ENCODE assay signal across 24 cellular contexts in genomic region chr3:159245871-159246270, GRCh38.
"Had no signal": no experiment of that assay in that cellular context is flagged by ENCODE, and none has a peak within 500 bp of the region (broad histone marks: within the 10 kb centered on the region; RNA-seq: fewer than 3 reads in every experiment).

No MANE protein-coding gene starts in this region.

- H3K27ac Mint-ChIP-seq: dendritic cell treated with granulocyte-macrophage colony-stimulating factor and Interleukin-4, amounts not matched to agents 40 ng/mL and 50 ng/mL, for 4 days; effector memory CD8-positive, alpha-beta T cell; nephron; stimulated activated naive B cell treated with anti-CD40 and anti-IgM and Interleukin-4, amounts not matched to agents 10 μg/mL and 1 μg/mL and 100 μg/mL, for 72 hours; stimulated activated naive CD8-positive, alpha-beta T cell treated with anti-CD3 and anti-CD28 coated beads, Interleukin-15, amount 100 ng/mL, for 72 hours had no signal

- H3K9me3 ChIP-seq: esophagus muscularis mucosa, psoas muscle, testis, tibial nerve, upper lobe of right lung, vagina had no signal

- H3K9me3 Mint-ChIP-seq: dendritic cell treated with granulocyte-macrophage colony-stimulating factor and Interleukin-4, amounts not matched to agents 40 ng/mL and 50 ng/mL, for 4 days; nephron; stimulated activated naive B cell treated with anti-CD40 and anti-IgM and Interleukin-4, amounts not matched to agents 10 μg/mL and 1 μg/mL and 100 μg/mL, for 72 hours had no signal

- DNase-seq: effector memory CD8-positive, alpha-beta T cell; foreskin melanocyte; head of caudate nucleus; left colon; left ventricle myocardium superior; mesenchymal stem cell; midbrain; psoas muscle; retina; stimulated activated CD4-positive, alpha-beta T cell treated with anti-CD3 and anti-CD28 coated beads, Interleukin-2, amount 100 ng/mL, for 24 hours; stimulated activated CD4-positive, alpha-beta T cell treated with anti-CD3 and anti-CD28 coated beads, Interleukin-4, amount 100 ng/mL, for 4 hours; stimulated activated naive B cell treated with anti-CD40 and anti-IgM and Interleukin-4, amounts not matched to agents 10 μg/mL and 1 μg/mL and 100 μg/mL, for 72 hours; stimulated activated naive CD8-positive, alpha-beta T cell treated with anti-CD3 and anti-CD28 coated beads, Interleukin-15, amount 100 ng/mL, for 72 hours; testis; upper lobe of right lung had no signal

- H3K27me3 Mint-ChIP-seq: dendritic cell treated with granulocyte-macrophage colony-stimulating factor and Interleukin-4, amounts not matched to agents 40 ng/mL and 50 ng/mL, for 4 days; effector memory CD8-positive, alpha-beta T cell; stimulated activated naive B cell treated with anti-CD40 and anti-IgM and Interleukin-4, amounts not matched to agents 10 μg/mL and 1 μg/mL and 100 μg/mL, for 72 hours; stimulated activated naive CD8-positive, alpha-beta T cell treated with anti-CD3 and anti-CD28 coated beads, Interleukin-15, amount 100 ng/mL, for 72 hours had no signal

- H3K4me1 Mint-ChIP-seq: nephron; stimulated activated naive B cell treated with anti-CD40 and anti-IgM and Interleukin-4, amounts not matched to agents 10 μg/mL and 1 μg/mL and 100 μg/mL, for 72 hours; stimulated activated naive CD8-positive, alpha-beta T cell treated with anti-CD3 and anti-CD28 coated beads, Interleukin-15, amount 100 ng/mL, for 72 hours had no signal

- H3K36me3 ChIP-seq: esophagus muscularis mucosa, tibial nerve, upper lobe of right lung, vagina had no signal

- H3K27me3 ChIP-seq: esophagus muscularis mucosa, hepatocyte, testis, tibial nerve, upper lobe of right lung, vagina had no signal

- H3K4me3 Mint-ChIP-seq: dendritic cell treated with granulocyte-macrophage colony-stimulating factor and Interleukin-4, amounts not matched to agents 40 ng/mL and 50 ng/mL, for 4 days; effector memory CD8-positive, alpha-beta T cell; nephron; stimulated activated naive B cell treated with anti-CD40 and anti-IgM and Interleukin-4, amounts not matched to agents 10 μg/mL and 1 μg/mL and 100 μg/mL, for 72 hours; stimulated activated naive CD8-positive, alpha-beta T cell treated with anti-CD3 and anti-CD28 coated beads, Interleukin-15, amount 100 ng/mL, for 72 hours had no signal

- H3K4me3 ChIP-seq: esophagus muscularis mucosa, hepatocyte, lung, psoas muscle, skin epidermis, testis, tibial nerve, upper lobe of right lung, vagina had no signal

- H3K36me3 Mint-ChIP-seq: stimulated activated naive B cell treated with anti-CD40 and anti-IgM and Interleukin-4, amounts not matched to agents 10 μg/mL and 1 μg/mL and 100 μg/mL, for 72 hours had no signal

- ATAC-seq: effector memory CD8-positive, alpha-beta T cell; left colon; left ventricle myocardium superior; psoas muscle; sciatic nerve; stimulated activated naive B cell treated with anti-CD40 and anti-IgM and Interleukin-4, amounts not matched to agents 10 μg/mL and 1 μg/mL and 100 μg/mL, for 72 hours; stimulated activated naive CD8-positive, alpha-beta T cell treated with anti-CD3 and anti-CD28 coated beads, Interleukin-15, amount 100 ng/mL, for 72 hours; upper lobe of right lung had no signal

- H3K4me1 ChIP-seq: esophagus muscularis mucosa, psoas muscle, testis, tibial nerve, upper lobe of right lung, vagina had no signal
